ENCODE assay signal across 8 cellular contexts in the genomic region with DNA sequence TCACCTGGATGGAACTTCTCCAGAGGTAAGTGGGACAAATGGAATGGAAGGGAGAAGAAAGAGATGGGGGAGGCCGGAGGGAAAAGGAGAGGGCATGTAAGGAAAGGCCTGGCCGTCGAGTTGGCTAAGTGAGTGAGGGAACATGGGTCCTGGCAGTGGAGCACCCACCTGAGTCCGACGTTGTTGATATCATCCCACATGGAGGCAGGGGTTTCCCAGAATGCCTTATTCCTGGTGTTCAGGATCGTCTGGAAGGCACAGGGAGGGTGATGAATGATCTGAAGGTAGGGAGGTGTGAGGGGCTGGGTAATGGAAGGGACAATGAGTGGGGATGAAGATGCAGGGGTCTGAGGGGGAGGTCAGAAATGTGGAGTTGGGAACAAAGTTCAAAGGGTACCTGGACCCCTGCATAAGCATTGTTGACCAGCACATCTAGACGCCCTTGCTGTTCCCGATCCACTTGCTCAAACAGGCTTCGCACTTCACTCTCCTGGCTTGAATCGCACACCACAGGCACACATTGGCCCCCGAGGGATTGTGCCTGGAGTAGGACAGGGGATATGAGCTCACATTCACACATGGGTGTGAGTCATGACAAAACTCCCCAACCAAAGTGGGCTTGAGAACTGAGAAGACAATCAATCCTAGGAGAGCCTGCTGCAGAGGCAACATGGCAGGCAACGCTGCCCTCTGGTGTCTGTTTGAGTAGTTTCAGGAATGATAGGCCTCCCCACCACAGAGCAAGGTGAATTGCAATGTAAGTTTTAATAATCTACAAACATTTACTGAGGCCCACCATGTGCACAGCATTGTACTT. TPM values are rescaled to one million over a fixed set of nuclear protein-coding genes. Genes with fewer than 3 reads are reported as not detected.
DNase-seq lines count a peak whose midpoint lies in the region; ATAC-seq lines count a peak whose summit lies in the region.

No MANE protein-coding gene starts in this region.

- intact Hi-C loops in activated naive CD4-positive, alpha-beta T cell treated with anti-CD3 and anti-CD28 coated beads for 36 hours (cut with micrococcal nuclease) = loop anchor here (1.0 to 5.0 kb wide), 10 partner anchors 17 to 282 kb away; partner anchors contain the start of genes IRF9, MDP1, PCK2 and RABGGTA
- intact Hi-C loops in posterior cingulate gyrus (cut with DNase I) = loop anchor here (2.0 kb wide), 1 partner anchor 54 kb away; the partner anchor contains the start of gene TINF2

- peaks cover 42% of the 10 kb centered on the region for H3K4me1 Mint-ChIP-seq in activated naive CD4-positive, alpha-beta T cell treated with anti-CD3 and anti-CD28 coated beads for 36 hours (ENCODE audit: low read depth)

- peak overlapping the region; percentile 78 for H3K27ac Mint-ChIP-seq in activated naive CD4-positive, alpha-beta T cell treated with anti-CD3 and anti-CD28 coated beads for 36 hours

- no peaks in the 10 kb centered on the region for H3K27me3 Mint-ChIP-seq in activated naive CD4-positive, alpha-beta T cell treated with anti-CD3 and anti-CD28 coated beads for 36 hours (ENCODE audit: low read depth)

- H3K9me3 Mint-ChIP-seq in activated naive CD4-positive, alpha-beta T cell treated with anti-CD3 and anti-CD28 coated beads for 36 hours = no peaks in the 10 kb centered on the region

- DNase-seq in DMS153 (lab: John Stamatoyannopoulos, UW) (peak; percentile 28), KG1 (lab: John Stamatoyannopoulos, UW) (peak; percentile 30), SIG-M5 treated with dmso at 0.1 percent for 504 hours (lab: John Stamatoyannopoulos, UW; ENCODE audit: unreplicated experiment) (peak; percentile 75), globus pallidus (ENCODE audit: low spot score) (peak; percentile 60), posterior cingulate gyrus (peak in 9 of 10 donors; percentile 53 to 94 (median 64)), cortex of kidney (lab: John Stamatoyannopoulos, UW) (no peak)
- DNase-seq in activated naive CD4-positive, alpha-beta T cell treated with anti-CD3 and anti-CD28 coated beads for 36 hours = peak; percentile 90

- ATAC-seq in GM21528 (IDR thresholded peaks at IDR 0.05; ENCODE audit: low FRiP score, unreplicated experiment) = peak; percentile 46

- H3K36me3 Mint-ChIP-seq in activated naive CD4-positive, alpha-beta T cell treated with anti-CD3 and anti-CD28 coated beads for 36 hours (ENCODE audit: low read depth) = peaks cover 9% of the 10 kb centered on the region

- CTCF ChIA-PET in activated naive CD4-positive, alpha-beta T cell treated with anti-CD3 and anti-CD28 coated beads for 36 hours (lab: Charles Lee) = interaction anchor here (0.7 to 9.3 kb wide), 31 partner anchors 7 to 260 kb away, joined by 3 to 310 read pairs (median 5); partner anchors contain the start of genes CHMP4A, CIDEB, LTB4R and MDP1

- no peak overlapping the region for H3K4me3 Mint-ChIP-seq in activated naive CD4-positive, alpha-beta T cell treated with anti-CD3 and anti-CD28 coated beads for 36 hours

RNA-seq across cellular contexts. Expression of gene DHRS1, which starts 3.0 kb away (rescaled TPM):
- total RNA-seq in activated naive CD4-positive, alpha-beta T cell treated with anti-CD3 and anti-CD28 coated beads for 36 hours = 10 to 100 TPM; 11.8 to 13.8 TPM

RNA-seq across cellular contexts. Expression of gene NOP9, which starts 3.1 kb away (rescaled TPM):
- 10 to 100 TPM; 24.8 to 26.4 TPM for total RNA-seq in activated naive CD4-positive, alpha-beta T cell treated with anti-CD3 and anti-CD28 coated beads for 36 hours

RNA-seq across cellular contexts. Expression of gene CIDEB, which starts 11.2 kb away (rescaled TPM):
- total RNA-seq in activated naive CD4-positive, alpha-beta T cell treated with anti-CD3 and anti-CD28 coated beads for 36 hours = 10 to 100 TPM; 10.9 to 15.1 TPM

RNA-seq across cellular contexts. Expression of gene LTB4R2, which starts 13.4 kb away (rescaled TPM):
- 10 to 100 TPM; 12.2 to 12.8 TPM for total RNA-seq in activated naive CD4-positive, alpha-beta T cell treated with anti-CD3 and anti-CD28 coated beads for 36 hours

RNA-seq across cellular contexts. Expression of gene LTB4R, which starts 14.8 kb away (rescaled TPM):
- 10 to 100 TPM; 10.6 to 11.4 TPM for total RNA-seq in activated naive CD4-positive, alpha-beta T cell treated with anti-CD3 and anti-CD28 coated beads for 36 hours
